Comparison of ENCODE assay signal across 17 cellular contexts in the genomic region with DNA sequence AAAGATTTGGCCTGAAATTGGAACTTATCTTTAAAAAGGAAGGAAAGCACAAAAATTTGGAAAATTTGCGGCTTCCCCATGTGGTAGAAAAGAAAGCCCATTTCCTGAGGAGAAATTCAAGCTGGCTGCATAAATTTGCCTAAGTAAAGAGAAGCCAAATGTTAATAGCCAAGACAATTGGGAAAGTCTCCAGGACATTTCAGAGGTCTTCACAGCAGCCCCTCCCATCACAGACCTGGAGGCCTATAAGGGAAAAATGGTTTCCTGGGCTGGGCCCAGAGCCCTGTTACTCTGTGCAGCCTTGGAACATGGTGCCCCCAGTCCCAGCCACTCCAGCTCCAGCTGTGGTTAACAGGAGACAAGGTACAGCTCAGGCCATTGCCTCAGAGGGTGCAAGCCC.
DNase-seq lines count a peak whose midpoint lies in the region; FAIRE-seq and TF ChIP-seq lines count a peak whose summit lies in the region.
"Had no signal": no experiment of that assay in that cellular context is flagged by ENCODE, and none has a peak within 500 bp of the region (broad histone marks: within the 10 kb centered on the region; RNA-seq: fewer than 3 reads in every experiment).

No MANE protein-coding gene starts in this region.

- H3K27me3 ChIP-seq in HUES64 (ENCODE audit: insufficient read depth, low read length): no peaks in the 10 kb centered on the region
- H3K27me3 ChIP-seq: BLaER1 treated with 17β-estradiol and CSF1 and Interleukin-3, amounts not matched to agents 10 nM and 100 nM had no signal

- H3K9me3 ChIP-seq in HUES64 (ENCODE audit: insufficient read depth, low read depth, low read length): peaks cover 3% of the 10 kb centered on the region; the same call in 1 of the 2 replicates

- DNase-seq in ELF-1 (ENCODE audit: low read depth, low spot score) (peak; percentile 10), astrocyte of the cerebellum (ENCODE audit: low read depth) (peak; percentile 15), iPS DF 4.7 (ENCODE audit: extremely low read depth, low spot score) (peak; percentile 28), CD1c-positive myeloid dendritic cell (ENCODE audit: extremely low spot score) (no peak), HTR-8/SVneo (ENCODE audit: insufficient read length, low spot score) (no peak), midbrain (lab: John Stamatoyannopoulos, UW) (no peak)
- DNase-seq in stimulated activated CD4-positive, alpha-beta T cell treated with anti-CD3 and anti-CD28 coated beads, Interleukin-2, amount 100 ng/mL, for 24 hours: no peak
- DNase-seq: 8988T; ACHN; Calu3; CD4-positive, alpha-beta T cell; DMS 273 treated with DMSO at 0.1 percent for 48 hours; GM23248 had no signal

- H3K36me3 ChIP-seq in HUES64 (ENCODE audit: insufficient read depth, low read length): no peaks in the 10 kb centered on the region
- H3K36me3 ChIP-seq: BLaER1 treated with 17β-estradiol and CSF1 and Interleukin-3, amounts not matched to agents 10 nM and 100 nM had no signal

- in situ Hi-C loops in astrocyte of the cerebellum (cut with HindIII; ENCODE audit: low sequenced_read_pairs): no loop called here

- H3K9ac ChIP-seq in HUES64 (ENCODE audit: low read depth, low read length): no peak overlapping the region
- H3K9ac ChIP-seq: BLaER1 treated with 17β-estradiol and CSF1 and Interleukin-3, amounts not matched to agents 10 nM and 100 nM; GM23248 had no signal

- H3K4me3 ChIP-seq in HUES64 (ENCODE audit: low read length): no peak overlapping the region
- no peak overlapping the region for H3K4me3 ChIP-seq in astrocyte of the cerebellum (ENCODE audit: low read depth, low read length)
- H3K4me3 ChIP-seq: BLaER1 treated with 17β-estradiol and CSF1 and Interleukin-3, amounts not matched to agents 10 nM and 100 nM; GM23248 had no signal

- FAIRE-seq in HTR-8/SVneo (lab: Jason Lieb, UNC): no peak
- FAIRE-seq: G401.6, GM12891 had no signal

- WGBS in HUES64: 90% methylated on average over 1 of the region's 1 CpG

- no peaks in the 10 kb centered on the region; the same call in 1 of the 2 replicates for H3K4me1 ChIP-seq in HUES64 (ENCODE audit: insufficient read depth, low read length)

- H3K27ac ChIP-seq in HUES64 (ENCODE audit: low read depth, low read length): peak overlapping the region; percentile 76; the same call in 1 of the 2 replicates
- H3K27ac ChIP-seq: BLaER1 treated with 17β-estradiol and CSF1 and Interleukin-3, amounts not matched to agents 10 nM and 100 nM; GM23248 had no signal

- TF ChIP-seq CTCF in astrocyte of the cerebellum (IDR thresholded peaks at IDR 0.05; ENCODE audit: low read depth, low read length, missing control alignments): no peak

Comparison
In these comparisons a context has a peak if more than half of its experiments do, and no peak if none do; other contexts are left out.
1. DNase-seq: peak in ELF-1 (single experiment), astrocyte of the cerebellum (single experiment) and iPS DF 4.7 (single experiment); none in CD1c-positive myeloid dendritic cell (single experiment), stimulated activated CD4-positive, alpha-beta T cell treated with anti-CD3 and anti-CD28 coated beads, Interleukin-2, amount 100 ng/mL, for 24 hours (0 of 2), HTR-8/SVneo (single experiment) and midbrain (single experiment).